In the genomic region with DNA sequence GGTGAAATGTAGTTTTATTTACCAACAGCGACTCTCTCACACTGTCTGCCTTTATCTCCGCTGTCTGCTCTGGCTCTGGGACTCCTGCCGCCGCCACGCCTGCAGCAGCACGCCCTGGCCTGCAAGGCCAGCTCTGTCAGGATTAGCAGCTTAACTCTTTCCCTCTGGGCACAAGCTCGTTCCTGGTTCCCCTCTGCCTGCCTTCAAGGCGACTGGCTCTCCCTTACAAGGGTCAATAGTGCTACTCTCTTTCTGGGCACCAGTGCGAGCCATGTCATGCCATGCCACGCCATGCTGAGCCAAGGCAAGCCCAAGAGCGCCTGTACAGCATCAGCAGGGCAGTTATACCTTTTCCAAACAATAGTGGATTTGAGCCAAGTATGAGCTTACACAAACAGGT, we compare ENCODE assay signal across 1 cellular context.
TF ChIP-seq lines count a peak whose summit lies in the region.

No MANE protein-coding gene starts in this region.

TF ChIP-seq in GM23338, 12 proteins besides CTCF, POLR2A, EP300 and RAD21:
- TF ChIP-seq STAT1 (IDR thresholded peaks at IDR 0.05; ENCODE audit: unreplicated experiment) (no peak), ZNF331 (CRISPR knock-in tag; IDR thresholded peaks at IDR 0.05; ENCODE audit: low read depth) (no peak), EZH2 (IDR thresholded peaks at IDR 0.05; ENCODE audit: low read depth, unreplicated experiment) (no peak), ZNF114 (CRISPR knock-in tag; IDR thresholded peaks at IDR 0.05) (no peak), CREB1 (CRISPR knock-in tag; IDR thresholded peaks at IDR 0.05; ENCODE audit: low read depth) (no peak), JUNB (IDR thresholded peaks at IDR 0.05; ENCODE audit: unreplicated experiment) (no peak)
- TF ChIP-seq, protein P1, sequence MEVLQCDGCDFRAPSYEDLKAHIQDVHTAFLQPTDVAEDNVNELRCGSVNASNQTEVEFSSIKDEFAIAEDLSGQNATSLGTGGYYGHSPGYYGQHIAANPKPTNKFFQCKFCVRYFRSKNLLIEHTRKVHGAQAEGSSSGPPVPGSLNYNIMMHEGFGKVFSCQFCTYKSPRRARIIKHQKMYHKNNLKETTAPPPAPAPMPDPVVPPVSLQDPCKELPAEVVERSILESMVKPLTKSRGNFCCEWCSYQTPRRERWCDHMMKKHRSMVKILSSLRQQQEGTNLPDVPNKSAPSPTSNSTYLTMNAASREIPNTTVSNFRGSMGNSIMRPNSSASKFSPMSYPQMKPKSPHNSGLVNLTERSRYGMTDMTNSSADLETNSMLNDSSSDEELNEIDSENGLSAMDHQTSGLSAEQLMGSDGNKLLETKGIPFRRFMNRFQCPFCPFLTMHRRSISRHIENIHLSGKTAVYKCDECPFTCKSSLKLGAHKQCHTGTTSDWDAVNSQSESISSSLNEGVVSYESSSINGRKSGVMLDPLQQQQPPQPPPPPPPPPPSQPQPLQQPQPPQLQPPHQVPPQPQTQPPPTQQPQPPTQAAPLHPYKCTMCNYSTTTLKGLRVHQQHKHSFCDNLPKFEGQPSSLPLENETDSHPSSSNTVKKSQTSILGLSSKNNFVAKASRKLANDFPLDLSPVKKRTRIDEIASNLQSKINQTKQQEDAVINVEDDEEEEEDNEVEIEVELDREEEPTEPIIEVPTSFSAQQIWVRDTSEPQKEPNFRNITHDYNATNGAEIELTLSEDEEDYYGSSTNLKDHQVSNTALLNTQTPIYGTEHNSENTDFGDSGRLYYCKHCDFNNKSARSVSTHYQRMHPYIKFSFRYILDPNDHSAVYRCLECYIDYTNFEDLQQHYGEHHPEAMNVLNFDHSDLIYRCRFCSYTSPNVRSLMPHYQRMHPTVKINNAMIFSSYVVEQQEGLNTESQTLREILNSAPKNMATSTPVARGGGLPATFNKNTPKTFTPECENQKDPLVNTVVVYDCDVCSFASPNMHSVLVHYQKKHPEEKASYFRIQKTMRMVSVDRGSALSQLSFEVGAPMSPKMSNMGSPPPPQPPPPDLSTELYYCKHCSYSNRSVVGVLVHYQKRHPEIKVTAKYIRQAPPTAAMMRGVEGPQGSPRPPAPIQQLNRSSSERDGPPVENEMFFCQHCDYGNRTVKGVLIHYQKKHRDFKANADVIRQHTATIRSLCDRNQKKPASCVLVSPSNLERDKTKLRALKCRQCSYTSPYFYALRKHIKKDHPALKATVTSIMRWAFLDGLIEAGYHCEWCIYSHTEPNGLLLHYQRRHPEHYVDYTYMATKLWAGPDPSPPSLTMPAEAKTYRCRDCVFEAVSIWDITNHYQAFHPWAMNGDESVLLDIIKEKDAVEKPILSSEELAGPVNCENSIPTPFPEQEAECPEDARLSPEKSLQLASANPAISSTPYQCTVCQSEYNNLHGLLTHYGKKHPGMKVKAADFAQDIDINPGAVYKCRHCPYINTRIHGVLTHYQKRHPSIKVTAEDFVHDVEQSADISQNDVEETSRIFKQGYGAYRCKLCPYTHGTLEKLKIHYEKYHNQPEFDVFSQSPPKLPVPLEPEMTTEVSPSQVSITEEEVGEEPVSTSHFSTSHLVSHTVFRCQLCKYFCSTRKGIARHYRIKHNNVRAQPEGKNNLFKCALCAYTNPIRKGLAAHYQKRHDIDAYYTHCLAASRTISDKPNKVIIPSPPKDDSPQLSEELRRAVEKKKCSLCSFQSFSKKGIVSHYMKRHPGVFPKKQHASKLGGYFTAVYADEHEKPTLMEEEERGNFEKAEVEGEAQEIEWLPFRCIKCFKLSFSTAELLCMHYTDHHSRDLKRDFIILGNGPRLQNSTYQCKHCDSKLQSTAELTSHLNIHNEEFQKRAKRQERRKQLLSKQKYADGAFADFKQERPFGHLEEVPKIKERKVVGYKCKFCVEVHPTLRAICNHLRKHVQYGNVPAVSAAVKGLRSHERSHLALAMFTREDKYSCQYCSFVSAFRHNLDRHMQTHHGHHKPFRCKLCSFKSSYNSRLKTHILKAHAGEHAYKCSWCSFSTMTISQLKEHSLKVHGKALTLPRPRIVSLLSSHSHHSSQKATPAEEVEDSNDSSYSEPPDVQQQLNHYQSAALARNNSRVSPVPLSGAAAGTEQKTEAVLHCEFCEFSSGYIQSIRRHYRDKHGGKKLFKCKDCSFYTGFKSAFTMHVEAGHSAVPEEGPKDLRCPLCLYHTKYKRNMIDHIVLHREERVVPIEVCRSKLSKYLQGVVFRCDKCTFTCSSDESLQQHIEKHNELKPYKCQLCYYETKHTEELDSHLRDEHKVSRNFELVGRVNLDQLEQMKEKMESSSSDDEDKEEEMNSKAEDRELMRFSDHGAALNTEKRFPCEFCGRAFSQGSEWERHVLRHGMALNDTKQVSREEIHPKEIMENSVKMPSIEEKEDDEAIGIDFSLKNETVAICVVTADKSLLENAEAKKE (CRISPR knock-in tag; IDR thresholded peaks at IDR 0.05): no peak
- TF ChIP-seq, protein P2, sequence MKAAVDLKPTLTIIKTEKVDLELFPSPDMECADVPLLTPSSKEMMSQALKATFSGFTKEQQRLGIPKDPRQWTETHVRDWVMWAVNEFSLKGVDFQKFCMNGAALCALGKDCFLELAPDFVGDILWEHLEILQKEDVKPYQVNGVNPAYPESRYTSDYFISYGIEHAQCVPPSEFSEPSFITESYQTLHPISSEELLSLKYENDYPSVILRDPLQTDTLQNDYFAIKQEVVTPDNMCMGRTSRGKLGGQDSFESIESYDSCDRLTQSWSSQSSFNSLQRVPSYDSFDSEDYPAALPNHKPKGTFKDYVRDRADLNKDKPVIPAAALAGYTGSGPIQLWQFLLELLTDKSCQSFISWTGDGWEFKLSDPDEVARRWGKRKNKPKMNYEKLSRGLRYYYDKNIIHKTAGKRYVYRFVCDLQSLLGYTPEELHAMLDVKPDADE (IDR thresholded peaks at IDR 0.05): no peak
TF ChIP-seq in GM23338: peak in this region for 0.
